In the genomic region with DNA sequence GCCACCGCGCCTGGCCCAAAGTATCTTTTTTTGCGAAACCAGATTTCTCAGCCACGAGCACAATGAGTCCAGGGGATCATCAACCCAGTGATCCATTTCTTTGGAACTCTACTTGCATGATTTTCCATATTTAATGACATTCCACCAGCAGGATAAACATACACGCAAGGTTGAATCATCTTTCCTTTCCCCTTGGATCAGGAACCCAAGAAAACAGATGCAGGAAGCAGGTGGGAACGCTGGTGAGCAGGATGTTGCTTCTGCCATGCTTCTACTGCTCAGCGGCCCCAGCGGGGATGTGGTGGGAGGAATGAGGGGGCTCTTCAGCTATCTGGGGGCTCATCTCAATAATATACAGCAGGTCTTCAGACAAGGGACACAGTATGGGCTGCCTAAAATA, we compare ENCODE assay signal across 18 cellular contexts.
DNase-seq lines count a peak whose midpoint lies in the region; ATAC-seq and TF ChIP-seq lines count a peak whose summit lies in the region.
"Had no signal": no experiment of that assay in that cellular context is flagged by ENCODE, and none has a peak within 500 bp of the region (broad histone marks: within the 10 kb centered on the region; RNA-seq: fewer than 3 reads in every experiment).

No MANE protein-coding gene starts in this region.

- H3K27ac Mint-ChIP-seq in type B pancreatic cell = no peak overlapping the region
- H3K27ac Mint-ChIP-seq: CD4-positive, alpha-beta memory T cell; GM23338 had no signal

- DNase-seq in EH (ENCODE audit: low read depth) (peak; percentile 77), LHCN-M2 (ENCODE audit: low read depth) (peak; percentile 72), dermis blood vessel endothelial cell (peak; percentile 96), kidney tubule cell (ENCODE audit: low spot score) (peak; percentile 51), type B pancreatic cell (ENCODE audit: extremely low spot score, unreplicated experiment) (no peak), activated T-cell treated with anti-CD3 and anti-CD28 coated beads for 4 hours (no peak)
- DNase-seq: CD4-positive, alpha-beta memory T cell; DMS153; NCI-H1105 treated with DMSO at 0.1 percent for 48 hours; NCI-H1694 treated with DMSO at 0.1 percent for 48 hours; NCI-H2107; NCI-H345; NCI-H524 treated with DMSO at 0.1 percent for 48 hours; PC-9 had no signal

- H3K36me3 Mint-ChIP-seq in type B pancreatic cell = no peaks in the 10 kb centered on the region
- H3K36me3 Mint-ChIP-seq: CD4-positive, alpha-beta memory T cell had no signal

- H3K9me3 Mint-ChIP-seq in type B pancreatic cell = no peaks in the 10 kb centered on the region
- H3K9me3 Mint-ChIP-seq: GM23338 had no signal

- no peaks in the 10 kb centered on the region for H3K27me3 Mint-ChIP-seq in type B pancreatic cell

- no peak overlapping the region for H3K4me3 Mint-ChIP-seq in type B pancreatic cell
- H3K4me3 Mint-ChIP-seq: CD4-positive, alpha-beta memory T cell; GM23338 had no signal

- ATAC-seq in GM21786 (IDR thresholded peaks at IDR 0.05; ENCODE audit: unreplicated experiment) (no peak), GM21576 (IDR thresholded peaks at IDR 0.05; ENCODE audit: unreplicated experiment) (no peak)
- ATAC-seq: GM23338, K562 had no signal

- H3K4me1 Mint-ChIP-seq in type B pancreatic cell (ENCODE audit: unreplicated experiment) = no peaks in the 10 kb centered on the region
- H3K4me1 Mint-ChIP-seq: GM23338 had no signal

- TF ChIP-seq CTCF in type B pancreatic cell (conservative IDR thresholded peaks at IDR 0.05) = no peak

Comparison
In these comparisons a context has a peak if more than half of its experiments do, and no peak if none do; other contexts are left out.
1. DNase-seq: peak in EH (single experiment), LHCN-M2 (single experiment), dermis blood vessel endothelial cell (single experiment) and kidney tubule cell (single experiment); none in type B pancreatic cell (single experiment) and activated T-cell treated with anti-CD3 and anti-CD28 coated beads for 4 hours (single experiment).